8 cellular contexts compared by ENCODE assay signal in genomic region chr20:35771367-35771688, GRCh38. TPM values are rescaled to one million over a fixed set of nuclear protein-coding genes. Genes with fewer than 3 reads are reported as not detected.
DNase-seq lines count a peak whose midpoint lies in the region; ATAC-seq and TF ChIP-seq lines count a peak whose summit lies in the region.

No MANE protein-coding gene starts in this region.

- no peak for TF ChIP-seq EP300 in esophagus muscularis mucosa (IDR thresholded peaks at IDR 0.05)

- H3K9me3 ChIP-seq in DOHH2 (ENCODE audit: control insufficient read depth, insufficient read depth, low read length) (peaks cover 5% of the 10 kb centered on the region; the same call in 1 of the 2 replicates), SJCRH30 (replicated peaks) (no peaks in the 10 kb centered on the region), esophagus muscularis mucosa (no peaks in the 10 kb centered on the region), psoas muscle (no peaks in the 10 kb centered on the region)

- no peaks in the 10 kb centered on the region for H4K20me1 ChIP-seq in DOHH2 (ENCODE audit: control insufficient read depth, insufficient read depth, low read depth, low read length)

- peak overlapping the region; percentile 53 for H3K4me2 ChIP-seq in DOHH2 (ENCODE audit: low read length)

- peaks cover 41% of the 10 kb centered on the region for H3K79me2 ChIP-seq in DOHH2 (ENCODE audit: control insufficient read depth, low read length)

- ATAC-seq in psoas muscle, result peak in 1 of 4 donors; percentile 0
- no peak for ATAC-seq in activated CD4-positive, CD25-positive, alpha-beta regulatory T cell treated with anti-CD3 and anti-CD28 coated beads, Interleukin-2, amount 50 U/mL, for 24 hours

- WGBS in esophagus muscularis mucosa, result 80% methylated on average over 9 of the region's 9 CpGs
- WGBS in psoas muscle, 3 donors, result 72 to 80% (median 73%) methylated on average over 9 of the region's 9 CpGs
- WGBS in lower leg skin, 2 donors, result 78 to 85% methylated on average over 9 of the region's 9 CpGs

- no peak overlapping the region for H3K27ac ChIP-seq in DOHH2 (ENCODE audit: low read depth, low read length)
- peak overlapping the region; percentile 11; the same call in 1 of the 2 replicates for H3K27ac ChIP-seq in SJCRH30
- peak overlapping the region; percentile 84 to 95 (median 92) for H3K27ac ChIP-seq in esophagus muscularis mucosa (replicated peaks in 1 of 4)
- peak overlapping the region; percentile 96 for H3K27ac ChIP-seq in psoas muscle

- H3K27me3 ChIP-seq in DOHH2 (ENCODE audit: control insufficient read depth, low read length) (no peaks in the 10 kb centered on the region), SJCRH30 (no peaks in the 10 kb centered on the region), esophagus muscularis mucosa (no peaks in the 10 kb centered on the region), psoas muscle (ENCODE audit: insufficient read depth in 3 of 3, low read length in 2 of 3) (no peaks in the 10 kb centered on the region)

- H3K9me2 ChIP-seq in DOHH2 (replicated peaks; ENCODE audit: control insufficient read depth, low read length), result no peaks in the 10 kb centered on the region

- H3K4me1 ChIP-seq in DOHH2 (ENCODE audit: control insufficient read depth, low read length) (peaks cover 46% of the 10 kb centered on the region), SJCRH30 (peaks cover 25% of the 10 kb centered on the region), esophagus muscularis mucosa (peaks cover 58 to 80% (median 71%) of the 10 kb centered on the region in 4 donors), psoas muscle (peaks cover 53% of the 10 kb centered on the region)

- H3K4me3 ChIP-seq in DOHH2 (ENCODE audit: low read length) (peak overlapping the region; percentile 79), SJCRH30 (peak overlapping the region; percentile 79), esophagus muscularis mucosa (peak overlapping the region; percentile 64 to 82 (median 69)), psoas muscle (peak overlapping the region; percentile 90), lower leg skin (ENCODE audit: low read depth, poor library complexity, severe bottlenecking) (no peak overlapping the region)

- intact Hi-C loops in esophagus muscularis mucosa (cut with DNase I), result no loop called here
- intact Hi-C loops in psoas muscle (cut with DNase I), result loop anchor here in 1 of 2 donors (5.0 kb wide), 1 partner anchor 56 kb away; no protein-coding TSS in a partner anchor
- intact Hi-C loops in lower leg skin (cut with DNase I; ENCODE audit: low total_unique reads), result no loop called here

- H3K36me3 ChIP-seq in DOHH2 (ENCODE audit: control insufficient read depth, low read length) (peaks cover 30% of the 10 kb centered on the region), SJCRH30 (peaks cover 11% of the 10 kb centered on the region; the same call in 1 of the 2 replicates), esophagus muscularis mucosa (peaks cover 0 to 12% (median 6%) of the 10 kb centered on the region in 4 donors), psoas muscle (ENCODE audit: insufficient read depth in 1 of 2, low read depth in 1 of 2) (peaks cover 0 to 11% of the 10 kb centered on the region in 2 donors)

- TF ChIP-seq CTCF in DOHH2 (IDR thresholded peaks at IDR 0.05; ENCODE audit: low read depth, low read length, poor library complexity, severe bottlenecking), result no peak
- no peak for TF ChIP-seq CTCF in esophagus muscularis mucosa (IDR thresholded peaks at IDR 0.05)
- TF ChIP-seq CTCF in psoas muscle (IDR thresholded peaks at IDR 0.05), result no peak
- TF ChIP-seq CTCF in lower leg skin (IDR thresholded peaks at IDR 0.05), result no peak

- TF ChIP-seq POLR2A in esophagus muscularis mucosa (IDR thresholded peaks at IDR 0.05; ENCODE audit: low read depth) (no peak), lower leg skin (IDR thresholded peaks at IDR 0.05) (no peak)

- DNase-seq in SJCRH30 (no peak), esophagus muscularis mucosa (ENCODE audit: extremely low spot score) (no peak), psoas muscle (no peak), lower leg skin (ENCODE audit: low spot score in 2 of 2) (no peak), dedifferentiated amniotic fluid mesenchymal stem cell (ENCODE audit: extremely low spot score) (no peak)
- no peak for DNase-seq in stimulated activated CD4-positive, alpha-beta T cell treated with anti-CD3 and anti-CD28 coated beads, Interleukin-4, amount 100 ng/mL, for 4 hours

- H3F3A ChIP-seq in DOHH2 (ENCODE audit: control insufficient read depth, insufficient read depth), result peaks cover 12% of the 10 kb centered on the region

RNA-seq across cellular contexts. Expression of gene PHF20, which starts 0.5 kb away (rescaled TPM):
- total RNA-seq in SJCRH30 (2014; rRNA removed; shearing (Covaris generic)), result 59.0 and 72.2 TPM in 2 replicates
- total RNA-seq in esophagus muscularis mucosa (10 to 100 TPM; 45.9 to 62.2 (median 48.0) TPM), psoas muscle (10 to 100 TPM; 57.7 to 97.9 (median 68.4) TPM), lower leg skin (10 to 100 TPM; 30.5 to 53.3 (median 33.4) TPM)
- polyA plus RNA-seq in psoas muscle, result 10 to 100 TPM; 32.1 to 95.7 (median 58.6) TPM

RNA-seq across cellular contexts. Expression of gene RBM39, which starts 29.3 kb away (rescaled TPM):
- total RNA-seq in SJCRH30 (2014; rRNA removed; shearing (Covaris generic)), result 423 and 517 TPM in 2 replicates
- total RNA-seq in esophagus muscularis mucosa (100 to 1,000 TPM; 143 to 272 (median 165) TPM), psoas muscle (100 to 1,000 TPM in 3 of 4 donors, 10 to 100 TPM in 1; 93.0 to 171 (median 139) TPM), lower leg skin (100 to 1,000 TPM; 165 to 303 (median 188) TPM)
- polyA plus RNA-seq in psoas muscle, result 100 to 1,000 TPM; 115 to 151 (median 123) TPM
